8 cellular contexts compared by ENCODE assay signal in the genomic region with DNA sequence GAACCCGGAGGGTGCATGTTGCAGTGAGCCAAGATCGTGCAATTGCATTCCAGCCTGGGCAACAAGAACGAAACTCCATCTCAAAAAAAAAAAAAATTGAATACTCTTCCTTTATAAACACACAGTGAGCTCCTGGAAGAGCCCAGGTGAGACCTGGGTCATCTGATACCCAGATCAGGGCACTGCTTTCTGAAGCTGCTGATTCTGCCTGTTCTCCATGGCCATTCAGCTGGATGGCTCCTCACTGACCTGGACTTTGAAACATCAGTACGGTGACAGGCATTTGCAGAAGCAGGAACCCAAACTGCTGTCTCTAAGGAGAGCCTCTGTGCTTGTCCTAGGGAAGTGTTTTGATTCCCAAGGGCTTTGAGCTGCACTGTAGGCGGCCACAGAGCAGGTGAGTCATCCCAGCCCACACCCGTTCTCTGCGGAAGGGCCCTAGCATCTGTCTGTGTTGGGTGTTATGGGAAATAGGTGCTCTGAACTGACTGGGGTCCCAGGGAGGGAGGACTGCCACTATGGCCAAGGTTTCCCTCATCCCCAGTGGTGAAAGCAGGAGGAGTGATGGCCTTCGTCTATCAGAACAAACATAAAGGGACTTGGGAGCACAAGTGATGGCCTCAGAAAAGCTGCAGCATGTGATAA.
DNase-seq lines count a peak whose midpoint lies in the region; ATAC-seq and TF ChIP-seq lines count a peak whose summit lies in the region.

No MANE protein-coding gene starts in this region.

- CTCF ChIA-PET in HCT116 (lab: Charles Lee) = interaction anchor here (1.4 kb wide), 1 partner anchor 77 kb away, joined by 9 read pairs; no protein-coding TSS in a partner anchor
- CTCF ChIA-PET in PC-9 (lab: Charles Lee) = interaction anchor here (0.5 to 1.1 kb wide), 8 partner anchors 21 to 565 kb away, joined by 3 to 10 read pairs (median 4); no protein-coding TSS in a partner anchor

- H3K4me1 ChIP-seq in HCT116 (ENCODE audit: control insufficient read depth in 1 of 2, insufficient read depth in 2 of 2, low read length in 2 of 2) (peaks cover 21 to 53% of the 10 kb centered on the region in 2 experiments), PC-9 (replicated peaks; ENCODE audit: insufficient read depth) (peaks cover 33% of the 10 kb centered on the region)

- H3K4me2 ChIP-seq in HCT116 (ENCODE audit: low read length) = peak overlapping the region; percentile 82
- H3K4me2 ChIP-seq in PC-9 = peak overlapping the region; percentile 76

- H3K27me3 ChIP-seq in HCT116 (ENCODE audit: insufficient read depth, low read length) (no peaks in the 10 kb centered on the region), PC-9 (ENCODE audit: insufficient read depth, low read depth) (no peaks in the 10 kb centered on the region)

- H3K79me2 ChIP-seq in HCT116 (ENCODE audit: insufficient read depth, low read length) = no peaks in the 10 kb centered on the region
- H3K79me2 ChIP-seq in PC-9 (ENCODE audit: low read depth) = no peaks in the 10 kb centered on the region

- peaks cover 24% of the 10 kb centered on the region for H3F3A ChIP-seq in PC-9 (ENCODE audit: insufficient read depth, low read depth)

- H2AFZ ChIP-seq in HCT116 (ENCODE audit: low read depth, low read length, poor library complexity, severe bottlenecking) (no peak overlapping the region), PC-9 (peak overlapping the region; percentile 62)

- POLR2A ChIA-PET in HCT116 (lab: Charles Lee) (interaction anchor here (0.9 kb wide), 1 partner anchor 77 kb away, joined by 3 read pairs; no protein-coding TSS in a partner anchor), PC-9 (lab: Charles Lee; ENCODE audit: unreplicated experiment) (interaction anchor here (0.6 to 1.2 kb wide), 4 partner anchors 28 to 353 kb away, joined by 3 to 17 read pairs (median 9); no protein-coding TSS in a partner anchor)

- RAD21 ChIA-PET in HCT116 (lab: Charles Lee; ENCODE audit: low non-redundant PET in 1 of 2, low total read pairs in 2 of 2, uncharacterized antibody in 2 of 2, unreplicated experiment in 2 of 2) = no interaction called here

- H3K4me3 ChIP-seq in HCT116 (replicated peaks in 1 of 2; ENCODE audit: low read depth in 1 of 2, low read length in 2 of 2) (peak overlapping the region in 1 of 2 experiments; percentile 34; a peak in 2 of 4 replicates), PC-9 (peak overlapping the region; percentile 36; the same call in 1 of the 2 replicates)

- BruUV-seq in HCT116 (replicated peaks; lab: Mats Ljungman, UMichigan) (no TSS peak), PC-9 (replicated peaks; lab: Mats Ljungman, UMichigan) (no TSS peak)

- H3K27ac ChIP-seq in HCT116 (ENCODE audit: low read depth, low read length) (peak overlapping the region; percentile 42), PC-9 (peak overlapping the region; percentile 69)

- TF ChIP-seq CTCF in HCT116 (IDR thresholded peaks at IDR 0.05 in 2 of 3, conservative IDR thresholded peaks at IDR 0.05 in 1 of 3; ENCODE audit: borderline replicate concordance in 1 of 3, insufficient read depth in 1 of 3, low read depth in 2 of 3, low read length in 2 of 3) (no peak), PC-9 (conservative IDR thresholded peaks at IDR 0.05) (no peak)

- ATAC-seq in HCT116 (peak; percentile 95), HG03457 (IDR thresholded peaks at IDR 0.05; ENCODE audit: unreplicated experiment) (no peak), GM21360 (IDR thresholded peaks at IDR 0.05; ENCODE audit: unreplicated experiment) (no peak)

- no peaks in the 10 kb centered on the region for H3K36me3 ChIP-seq in HCT116 (ENCODE audit: control insufficient read depth in 1 of 2, insufficient read depth in 2 of 2, low read length in 2 of 2)
- no peaks in the 10 kb centered on the region for H3K36me3 ChIP-seq in PC-9 (ENCODE audit: low read depth)

- H3K9me3 ChIP-seq in HCT116 (ENCODE audit: control insufficient read depth in 1 of 2, insufficient read depth in 1 of 2, low read depth in 1 of 2, low read length in 2 of 2) (no peaks in the 10 kb centered on the region), PC-9 (ENCODE audit: insufficient read depth, low read depth) (no peaks in the 10 kb centered on the region)

- H4K20me1 ChIP-seq in HCT116 (ENCODE audit: insufficient read depth) (no peaks in the 10 kb centered on the region), PC-9 (ENCODE audit: insufficient read depth) (no peaks in the 10 kb centered on the region)

- no peaks in the 10 kb centered on the region for H3K9me2 ChIP-seq in HCT116 (ENCODE audit: insufficient read depth)
- H3K9me2 ChIP-seq in PC-9 (ENCODE audit: insufficient read depth) = no peaks in the 10 kb centered on the region

- intact Hi-C loops in HCT116 (cut with micrococcal nuclease) (no loop called here), PC-9 (cut with micrococcal nuclease; ENCODE audit: unreplicated experiment) (loop anchor here (2.0 kb wide), 1 partner anchor 40 kb away; no protein-coding TSS in a partner anchor), head of caudate nucleus (cut with DNase I) (no loop called here)

- no peak for TF ChIP-seq POLR2A in HCT116 (IDR thresholded peaks at IDR 0.05; ENCODE audit: borderline replicate concordance, extremely low read depth, insufficient read depth, insufficient read length)

- TF ChIP-seq RAD21 in HCT116 (IDR thresholded peaks at IDR 0.05; ENCODE audit: low read depth) = no peak

- peak; percentile 80 for DNase-seq in CD1c-positive myeloid dendritic cell (ENCODE audit: extremely low spot score)
- peak; percentile 45 for DNase-seq in HCT116 (ENCODE audit: low read depth, low spot score)
- peak; percentile 65 to 69 for DNase-seq in PC-9
- peak; percentile 29 to 89 (median 66) for DNase-seq in head of caudate nucleus
- DNase-seq in medulla oblongata (ENCODE audit: extremely low spot score) = no peak
- DNase-seq in NCI-H1092 (lab: John Stamatoyannopoulos, UW) = no peak

- peak overlapping the region; percentile 28; the same call in 1 of the 2 replicates for H3K9ac ChIP-seq in HCT116 (ENCODE audit: low read length)

TF ChIP-seq in HCT116, 20 proteins besides CTCF, POLR2A, EP300 and RAD21 (continues in another document):
- TF ChIP-seq FOSL1 (IDR thresholded peaks at IDR 0.05; ENCODE audit: low read depth) (peak; percentile 78), CEBPB (IDR thresholded peaks at IDR 0.05; ENCODE audit: low read depth) (no peak), POLR2AphosphoS5 (IDR thresholded peaks at IDR 0.05; ENCODE audit: low read depth, low read length) (peak; percentile 45; the same call in 1 of the 2 replicates), EZH2 (IDR thresholded peaks at IDR 0.05) (no peak), SRF (IDR thresholded peaks at IDR 0.05; ENCODE audit: low read depth) (no peak), ZNF274 (IDR thresholded peaks at IDR 0.05; ENCODE audit: low read depth, low read length) (no peak), SP1 (IDR thresholded peaks at IDR 0.05; ENCODE audit: low read depth) (peak; percentile 41; the same call in 1 of the 2 replicates), CBX3 (IDR thresholded peaks at IDR 0.05; ENCODE audit: low read depth) (no peak), MAX (IDR thresholded peaks at IDR 0.05) (no peak), SIN3A (IDR thresholded peaks at IDR 0.05; ENCODE audit: low read depth) (no peak), TCF7L2 (IDR thresholded peaks at IDR 0.05; ENCODE audit: borderline replicate concordance, extremely low read depth, insufficient read depth, insufficient read length) (no peak), EZH2phosphoT487 (IDR thresholded peaks at IDR 0.05; ENCODE audit: borderline replicate concordance) (no peak), ELF1 (IDR thresholded peaks at IDR 0.05; ENCODE audit: borderline replicate concordance, low read depth) (no peak), ZFX (IDR thresholded peaks at IDR 0.05) (no peak)
- TF ChIP-seq, protein P1, sequence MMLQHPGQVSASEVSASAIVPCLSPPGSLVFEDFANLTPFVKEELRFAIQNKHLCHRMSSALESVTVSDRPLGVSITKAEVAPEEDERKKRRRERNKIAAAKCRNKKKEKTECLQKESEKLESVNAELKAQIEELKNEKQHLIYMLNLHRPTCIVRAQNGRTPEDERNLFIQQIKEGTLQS (IDR thresholded peaks at IDR 0.05) = no peak
- TF ChIP-seq, protein P2, sequence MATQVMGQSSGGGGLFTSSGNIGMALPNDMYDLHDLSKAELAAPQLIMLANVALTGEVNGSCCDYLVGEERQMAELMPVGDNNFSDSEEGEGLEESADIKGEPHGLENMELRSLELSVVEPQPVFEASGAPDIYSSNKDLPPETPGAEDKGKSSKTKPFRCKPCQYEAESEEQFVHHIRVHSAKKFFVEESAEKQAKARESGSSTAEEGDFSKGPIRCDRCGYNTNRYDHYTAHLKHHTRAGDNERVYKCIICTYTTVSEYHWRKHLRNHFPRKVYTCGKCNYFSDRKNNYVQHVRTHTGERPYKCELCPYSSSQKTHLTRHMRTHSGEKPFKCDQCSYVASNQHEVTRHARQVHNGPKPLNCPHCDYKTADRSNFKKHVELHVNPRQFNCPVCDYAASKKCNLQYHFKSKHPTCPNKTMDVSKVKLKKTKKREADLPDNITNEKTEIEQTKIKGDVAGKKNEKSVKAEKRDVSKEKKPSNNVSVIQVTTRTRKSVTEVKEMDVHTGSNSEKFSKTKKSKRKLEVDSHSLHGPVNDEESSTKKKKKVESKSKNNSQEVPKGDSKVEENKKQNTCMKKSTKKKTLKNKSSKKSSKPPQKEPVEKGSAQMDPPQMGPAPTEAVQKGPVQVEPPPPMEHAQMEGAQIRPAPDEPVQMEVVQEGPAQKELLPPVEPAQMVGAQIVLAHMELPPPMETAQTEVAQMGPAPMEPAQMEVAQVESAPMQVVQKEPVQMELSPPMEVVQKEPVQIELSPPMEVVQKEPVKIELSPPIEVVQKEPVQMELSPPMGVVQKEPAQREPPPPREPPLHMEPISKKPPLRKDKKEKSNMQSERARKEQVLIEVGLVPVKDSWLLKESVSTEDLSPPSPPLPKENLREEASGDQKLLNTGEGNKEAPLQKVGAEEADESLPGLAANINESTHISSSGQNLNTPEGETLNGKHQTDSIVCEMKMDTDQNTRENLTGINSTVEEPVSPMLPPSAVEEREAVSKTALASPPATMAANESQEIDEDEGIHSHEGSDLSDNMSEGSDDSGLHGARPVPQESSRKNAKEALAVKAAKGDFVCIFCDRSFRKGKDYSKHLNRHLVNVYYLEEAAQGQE (IDR thresholded peaks at IDR 0.05; ENCODE audit: low read depth) = no peak

Comparison
In these comparisons a context has a peak if more than half of its experiments do, and no peak if none do; other contexts are left out.
1. DNase-seq: peak in CD1c-positive myeloid dendritic cell (single experiment), HCT116 (single experiment), PC-9 (2 of 2) and head of caudate nucleus (42 of 42); none in medulla oblongata (single experiment) and NCI-H1092 (single experiment).